20 cellular contexts compared by ENCODE assay signal in genomic region chr9:18826248-18826647, GRCh38.
DNase-seq lines count a peak whose midpoint lies in the region; ATAC-seq and TF ChIP-seq lines count a peak whose summit lies in the region.
"Had no signal": no experiment of that assay in that cellular context is flagged by ENCODE, and none has a peak within 500 bp of the region (broad histone marks: within the 10 kb centered on the region; RNA-seq: fewer than 3 reads in every experiment).

No MANE protein-coding gene starts in this region.

- no CpG with 5 or more reads among the region's 6 CpGs for WGBS in IMR-90 (ENCODE audit: extremely low coverage in 2 of 2, insufficient read length in 1 of 2), 2 experiments

- H3K4me1 ChIP-seq in IMR-90 (ENCODE audit: control insufficient read depth, insufficient read depth, low read length), result peaks cover 5% of the 10 kb centered on the region
- peaks cover 0 to 13% (median 5%) of the 10 kb centered on the region in 4 donors for H3K4me1 ChIP-seq in tibial artery

- H3K4ac ChIP-seq in IMR-90 (ENCODE audit: low read depth, low read length), result no peak overlapping the region

- H2AFZ ChIP-seq in IMR-90 (replicated peaks; ENCODE audit: low read length, poor library complexity), result peak overlapping the region; percentile 10

- dilution Hi-C loops in IMR-90 (cut with HindIII; ENCODE audit: low sequenced_read_pairs, unreplicated experiment), result no loop called here

- H3K27ac ChIP-seq in IMR-90 (ENCODE audit: insufficient read depth, low read length), result no peak overlapping the region
- no peak overlapping the region for H3K27ac ChIP-seq in tibial artery
- H3K27ac ChIP-seq: dorsolateral prefrontal cortex, thyroid gland had no signal

- 0 out of 2 replicates have a peak, but pooled peaks cover 3% of the 10 kb centered on the region for H3K9me1 ChIP-seq in IMR-90 (ENCODE audit: insufficient read depth, low read length)

- H3K9ac ChIP-seq in IMR-90 (ENCODE audit: low read depth, low read length), result no peak overlapping the region

- no peak overlapping the region; a peak in 1 of 4 replicates for H4K8ac ChIP-seq in IMR-90 (ENCODE audit: low read depth in 2 of 2, low read length in 2 of 2)

- POLR2A ChIA-PET in IMR-90 (lab: Charles Lee; ENCODE audit: unreplicated experiment), result no interaction called here

- no peaks in the 10 kb centered on the region for H3K79me1 ChIP-seq in IMR-90 (ENCODE audit: low read depth in 1 of 2, low read length in 2 of 2)

- H3K23ac ChIP-seq in IMR-90 (ENCODE audit: low read depth, low read length), result no peak overlapping the region

- TF ChIP-seq POLR2A in IMR-90 (IDR thresholded peaks at IDR 0.05; ENCODE audit: low read depth, low read length), result no peak

- no peak overlapping the region for H2BK5ac ChIP-seq in IMR-90 (ENCODE audit: low read depth, low read length, poor library complexity, severe bottlenecking)

- H2BK120ac ChIP-seq in IMR-90 (ENCODE audit: low read depth, low read length), result no peak overlapping the region

- no peak overlapping the region for H2BK15ac ChIP-seq in IMR-90 (ENCODE audit: low read depth, low read length)

- H3K36me3 ChIP-seq in IMR-90 (ENCODE audit: control insufficient read depth, insufficient read depth, low read length) (no peaks in the 10 kb centered on the region), tibial artery (no peaks in the 10 kb centered on the region)
- H3K36me3 ChIP-seq: thyroid gland had no signal

- H2BK20ac ChIP-seq in IMR-90 (ENCODE audit: low read depth, low read length), result no peak overlapping the region; the same call in 1 of the 2 replicates

- H3K14ac ChIP-seq in IMR-90 (replicated peaks; ENCODE audit: low read depth, low read length), result no peak overlapping the region

- H2AK9ac ChIP-seq in IMR-90 (replicated peaks; ENCODE audit: low read depth, low read length, poor library complexity), result no peak overlapping the region

- no peak overlapping the region for H3K56ac ChIP-seq in IMR-90 (ENCODE audit: extremely low read depth, insufficient read depth, low read length)

- CTCF ChIA-PET in IMR-90 (lab: Yijun Ruan, JAX), result interaction anchor here (0.7 to 1.5 kb wide), 2 partner anchors 12 to 383 kb away, joined by 4 read pairs; no protein-coding TSS in a partner anchor

- H3K18ac ChIP-seq in IMR-90 (ENCODE audit: low read depth, low read length), result peak overlapping the region; percentile 55; the same call in 1 of the 2 replicates

- H4K91ac ChIP-seq in IMR-90 (ENCODE audit: insufficient read depth, low read depth, low read length), result no peak overlapping the region

- peak; percentile 59 for DNase-seq in DMS 273 (lab: John Stamatoyannopoulos, UW; ENCODE audit: unreplicated experiment)
- no peak for DNase-seq in DMS 273 treated with DMSO at 0.1 percent for 48 hours (lab: John Stamatoyannopoulos, UW)
- DNase-seq in IMR-90, result no peak
- peak; percentile 90 for DNase-seq in NCI-H345 (lab: John Stamatoyannopoulos, UW)
- no peak for DNase-seq in left lobe of liver (ENCODE audit: low spot score)
- DNase-seq in tibial artery, result no peak
- DNase-seq in hypothalamus (lab: John Stamatoyannopoulos, UW), result no peak
- DNase-seq: 8988T; activated CD4-positive, CD25-positive, alpha-beta regulatory T cell; activated CD8-positive, alpha-beta memory T cell treated with anti-CD3 and anti-CD28 coated beads, Interleukin-2, amount 10 ng/mL, durations not matched to agents 7 days and 5 days; activated naive CD4-positive, alpha-beta T cell treated with Interleukin-2 at 50 U/mL for 16 hours; CD4-positive, alpha-beta memory T cell; dorsolateral prefrontal cortex; midbrain; NCI-H1436; occipital lobe; stimulated activated CD4-positive, alpha-beta T cell treated with anti-CD3 and anti-CD28 coated beads, Interleukin-4, amount 100 ng/mL, for 4 hours; thyroid gland had no signal

- no peak for TF ChIP-seq RAD21 in IMR-90 (IDR thresholded peaks at IDR 0.05; ENCODE audit: low read length)

- H3K9me3 ChIP-seq in IMR-90 (ENCODE audit: control insufficient read depth, insufficient read depth, low read length) (no peaks in the 10 kb centered on the region), tibial artery (no peaks in the 10 kb centered on the region)
- H3K9me3 ChIP-seq: thyroid gland had no signal

- H3K4me3 ChIP-seq in IMR-90 (ENCODE audit: insufficient read depth, low read depth, low read length) (no peak overlapping the region), tibial artery (no peak overlapping the region)
- H3K4me3 ChIP-seq: dorsolateral prefrontal cortex, thyroid gland had no signal

- intact Hi-C loops in IMR-90 (cut with micrococcal nuclease) (loop anchor here (10.0 kb wide), 2 partner anchors 191 to 571 kb away; no protein-coding TSS in a partner anchor), tibial artery (cut with DNase I; ENCODE audit: low total_unique reads) (no loop called here)

- TF ChIP-seq CTCF in IMR-90 (conservative IDR thresholded peaks at IDR 0.05; ENCODE audit: low read depth, low read length), result no peak
- no peak for TF ChIP-seq CTCF in tibial artery (IDR thresholded peaks at IDR 0.05)

- peak overlapping the region; percentile 49; the same call in 1 of the 2 replicates for H4K5ac ChIP-seq in IMR-90 (ENCODE audit: low read depth, low read length)

- in situ Hi-C loops in IMR-90 (cut with MboI; ENCODE audit: low sequenced_read_pairs), result no loop called here

- H2AK5ac ChIP-seq in IMR-90 (ENCODE audit: low read depth, low read length), result no peak overlapping the region

- H4K20me1 ChIP-seq in IMR-90 (ENCODE audit: insufficient read depth, low read length), result no peaks in the 10 kb centered on the region

- no peaks in the 10 kb centered on the region for H3K27me3 ChIP-seq in IMR-90 (ENCODE audit: control insufficient read depth, insufficient read depth, low read length)
- H3K27me3 ChIP-seq in tibial artery, result no peaks in the 10 kb centered on the region
- H3K27me3 ChIP-seq: dorsolateral prefrontal cortex, thyroid gland had no signal

- H3K4me2 ChIP-seq in IMR-90 (ENCODE audit: low read depth, low read length), result no peak overlapping the region

- ATAC-seq in IMR-90 (ENCODE audit: low read depth) (no peak), left lobe of liver (peak; percentile 38), GM19395 (IDR thresholded peaks at IDR 0.05; ENCODE audit: unreplicated experiment) (no peak)
- ATAC-seq: activated CD8-positive, alpha-beta memory T cell treated with anti-CD3 and anti-CD28 coated beads, Interleukin-2, amount 10 ng/mL, durations not matched to agents 7 days and 5 days; esophagus mucosa had no signal

- BruUV-seq in IMR-90 (replicated peaks; lab: Mats Ljungman, UMichigan), result no TSS peak

TF ChIP-seq in IMR-90, 13 proteins besides CTCF, POLR2A, EP300 and RAD21:
- no peak for TF ChIP-seq FOS (IDR thresholded peaks at IDR 0.05; ENCODE audit: low read depth, low read length)

Comparison
In these comparisons a context has a peak if more than half of its experiments do, and no peak if none do; other contexts are left out.
1. DNase-seq: peak in DMS 273 (single experiment) and NCI-H345 (single experiment); none in DMS 273 treated with DMSO at 0.1 percent for 48 hours (single experiment), IMR-90 (single experiment), left lobe of liver (single experiment), tibial artery (0 of 2) and hypothalamus (0 of 51).